ENCODE assay signal across 9 cellular contexts in the genomic region with DNA sequence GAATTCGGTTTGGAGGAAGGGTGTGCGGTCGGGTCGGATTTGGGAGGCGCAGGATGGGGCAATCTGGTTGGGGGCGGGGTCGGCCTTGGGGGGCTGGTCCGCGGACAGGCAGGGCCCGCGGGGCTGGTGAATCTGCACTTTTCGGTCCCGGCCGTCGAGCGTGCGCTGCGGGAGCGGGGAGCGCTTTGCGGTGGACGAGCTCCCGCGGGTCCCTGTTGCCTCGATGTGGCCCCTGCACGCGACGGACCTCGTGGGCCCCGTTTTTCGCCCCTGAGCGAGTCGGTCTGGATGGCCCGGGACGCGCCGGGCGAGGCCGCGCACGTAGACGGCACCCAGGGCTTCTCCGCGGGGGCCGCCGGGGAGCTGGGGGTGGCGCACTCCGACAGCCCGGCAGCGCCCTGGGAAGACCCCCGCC. TPM values are rescaled to one million over a fixed set of nuclear protein-coding genes. Genes with fewer than 3 reads are reported as not detected.
A peak's percentile ranks its signal among the peaks of the same experiment; 100 is the strongest.
DNase-seq lines count a peak whose midpoint lies in the region; ATAC-seq, FAIRE-seq and TF ChIP-seq lines count a peak whose summit lies in the region.
"Had no signal": no experiment of that assay in that cellular context is flagged by ENCODE, and none has a peak within 500 bp of the region (broad histone marks: within the 10 kb centered on the region; RNA-seq: fewer than 3 reads in every experiment).

No MANE protein-coding gene starts in this region.

- H3K4me3 ChIP-seq in AG04449 (ENCODE audit: low read depth, low read length) = peak overlapping the region; percentile 100
- peak overlapping the region; percentile 77 for H3K4me3 ChIP-seq in MG63
- H3K4me3 ChIP-seq in GM12878 = peak overlapping the region; percentile 95

- peak; percentile 17; the same call in 1 of the 2 replicates for TF ChIP-seq POLR2A in GM12878 (IDR thresholded peaks at IDR 0.05; ENCODE audit: low read depth, low read length)

- H3K4me1 Mint-ChIP-seq in immature natural killer cell = peaks cover 32 to 34% of the 10 kb centered on the region in 2 donors

- TF ChIP-seq RAD21 in GM12878 (IDR thresholded peaks at IDR 0.05; ENCODE audit: insufficient read depth, low read depth, low read length) = no peak

- in situ Hi-C loops in GM12878 (cut with MboI) = loop anchor here (5.0 to 10.0 kb wide), 3 partner anchors 33 to 345 kb away; partner anchors contain the start of genes PLEKHJ1 and SF3A2

- H3K4me3 Mint-ChIP-seq in immature natural killer cell = peak overlapping the region; percentile 86 to 92 (median 90)

- no TSS peak for BruUV-seq in GM12878 (replicated peaks; lab: Mats Ljungman, UMichigan)

- H3K36me3 ChIP-seq in MG63 = peaks cover 36% of the 10 kb centered on the region
- H3K36me3 ChIP-seq in GM12878 (ENCODE audit: control insufficient read depth in 2 of 2, insufficient read depth in 2 of 2, low read length in 1 of 2) = peaks cover 4 to 14% of the 10 kb centered on the region in 2 experiments

- FAIRE-seq in GM12878 (lab: Jason Lieb, UNC) = no peak

- H3K27ac ChIP-seq in GM12878 (ENCODE audit: control insufficient read depth, insufficient read depth) = peak overlapping the region; percentile 89

- peaks cover 58% of the 10 kb centered on the region for H3K79me2 ChIP-seq in GM12878 (ENCODE audit: control insufficient read depth, insufficient read depth, low read length)

- TF ChIP-seq EP300 in GM12878 (IDR thresholded peaks at IDR 0.05; ENCODE audit: borderline replicate concordance in 1 of 2, control insufficient read depth in 1 of 2, low read depth in 2 of 2, low read length in 2 of 2) = no peak

- H3K9me3 ChIP-seq in MG63 (no peaks in the 10 kb centered on the region), GM12878 (replicated peaks; ENCODE audit: control insufficient read depth, insufficient read depth, low read length) (no peaks in the 10 kb centered on the region)

- no peak overlapping the region for H2AFZ ChIP-seq in GM12878 (ENCODE audit: control insufficient read depth, low read depth, low read length)

- ATAC-seq in GM12878 (no peak), HG02981 (IDR thresholded peaks at IDR 0.05; ENCODE audit: unreplicated experiment) (no peak)

- peaks cover 0 to 12% (median 8%) of the 10 kb centered on the region in 3 donors for H3K36me3 Mint-ChIP-seq in immature natural killer cell

- H3K27ac Mint-ChIP-seq in immature natural killer cell = peak overlapping the region; percentile 82 to 95 (median 84)

- WGBS in GM12878 (ENCODE audit: insufficient coverage, insufficient replicate concordance, low lambda C conversion rate, missing lambda C conversion rate) = 0% methylated on average over 47 of the region's 51 CpGs

- no peaks in the 10 kb centered on the region for H3K9me3 Mint-ChIP-seq in immature natural killer cell

- H3K9ac ChIP-seq in GM12878 (ENCODE audit: control insufficient read depth, insufficient read depth, low read length) = peak overlapping the region; percentile 97

- CTCF ChIA-PET in AG04449 (lab: Yijun Ruan, JAX) (interaction anchor here (0.9 to 1.5 kb wide), 3 partner anchors 10 to 112 kb away, joined by 3 to 4 read pairs (median 3); no protein-coding TSS in a partner anchor), GM12878 (lab: Yijun Ruan, JAX) (interaction anchor here (0.6 to 1.0 kb wide), 3 partner anchors 8 to 120 kb away, joined by 3 to 5 read pairs (median 4); no protein-coding TSS in a partner anchor)

- H4K20me1 ChIP-seq in GM12878 (ENCODE audit: control insufficient read depth, insufficient read depth) = peaks cover 13% of the 10 kb centered on the region

- peak overlapping the region; percentile 57; the same call in 1 of the 2 replicates for H3K4me2 ChIP-seq in GM12878 (ENCODE audit: control insufficient read depth, insufficient read depth)

- H3K4me1 ChIP-seq in GM12878 (ENCODE audit: control insufficient read depth, insufficient read depth, low read length) = peaks cover 21% of the 10 kb centered on the region

- DNase-seq in AG04449 (ENCODE audit: low read depth, low spot score) = no peak
- no peak for DNase-seq in MG63
- no peak for DNase-seq in GM12878 (ENCODE audit: low read depth, low spot score)
- DNase-seq in immature natural killer cell = peak in 1 of 3 donors; percentile 28
- peak in 5 of 6 experiments; percentile 25 to 62 (median 50) for DNase-seq in stimulated activated naive CD4-positive, alpha-beta T cell (lab: John Stamatoyannopoulos, UW)
- DNase-seq in foreskin melanocyte = no peak
- DNase-seq in AG20443 (ENCODE audit: low spot score) = no peak

- SMC1A ChIA-PET in GM12878 (lab: Charles Lee; ENCODE audit: uncharacterized antibody, unreplicated experiment) = interaction anchor here (1.0 kb wide), 1 partner anchor 11 kb away, joined by 3 read pairs; no protein-coding TSS in a partner anchor

- RAD21 ChIA-PET in GM12878 (lab: Charles Lee; ENCODE audit: unreplicated experiment) = interaction anchor here (0.9 to 1.7 kb wide), 3 partner anchors 31 to 99 kb away, joined by 3 to 5 read pairs (median 4); no protein-coding TSS in a partner anchor

- peaks cover 30 to 42% (median 40%) of the 10 kb centered on the region in 3 donors for H3K27me3 Mint-ChIP-seq in immature natural killer cell (ENCODE audit: low read depth in 3 of 3)

- TF ChIP-seq CTCF in AG04449 (IDR thresholded peaks at IDR 0.05; ENCODE audit: insufficient read depth, low read length, missing control alignments) (no peak), GM12878 (IDR thresholded peaks at IDR 0.05 in 2 of 3, conservative IDR thresholded peaks at IDR 0.05 in 1 of 3; ENCODE audit: control insufficient read depth in 2 of 3, extremely low read depth in 1 of 3, insufficient read depth in 1 of 3, low read depth in 3 of 3, low read length in 3 of 3) (no peak)

- H3K27me3 ChIP-seq in MG63 (no peaks in the 10 kb centered on the region), GM12878 (replicated peaks in 1 of 2; ENCODE audit: control insufficient read depth in 2 of 2, insufficient read depth in 2 of 2, low read length in 1 of 2) (no peaks in the 10 kb centered on the region)

- intact Hi-C loops in GM12878 (cut with micrococcal nuclease; ENCODE audit: unreplicated experiment) = loop anchor here (5.0 to 10.0 kb wide), 2 partner anchors 352 to 515 kb away; partner anchors contain the start of genes SGTA and THOP1

- POLR2A ChIA-PET in AG04449 (lab: Yijun Ruan, JAX) = interaction anchor here (0.7 to 1.3 kb wide), 5 partner anchors 15 to 114 kb away, joined by 3 to 6 read pairs (median 3); no protein-coding TSS in a partner anchor
- POLR2A ChIA-PET in GM12878 (lab: Charles Lee) = interaction anchor here (0.5 to 3.5 kb wide), 5 partner anchors 8 to 406 kb away, joined by 3 to 36 read pairs (median 7); no protein-coding TSS in a partner anchor

RNA-seq across cellular contexts. Expression of gene PEAK3, which starts 11.8 kb away (rescaled TPM):
- not detected in 2 replicates for total RNA-seq in MG63 (2014; rRNA removed; shearing (Covaris generic); ENCODE audit: low replicate concordance)
- not detected in 2 replicates for total RNA-seq in GM12878 (2013; cell fraction: nucleolus; rRNA removed)
- total RNA-seq in GM12878 (2014; rRNA removed) (not detected in 2 replicates), GM12878 (2014; rRNA removed; fragmentation: Illumina TruSeq; extraction: Trizol) (not detected in 2 replicates), GM12878 (2021) (0.10 and 0.13 TPM in 2 replicates)
- 0.09 TPM for polyA plus RNA-seq in GM12878 (2011; ENCODE audit: low read depth)
- polyA plus RNA-seq in GM12878 (2011; rRNA removed) (0.03 TPM in 1 of 2 replicates, not detected in the other), GM12878 (2014; fragmentation: Illumina TruSeq; extraction: Trizol) (not detected in 2 replicates), GM12878 (2014; fragmentation: Nextera tagmentation; extraction: Ambion mirVana) (not detected), GM12878 (2014; rRNA removed) (not detected in 2 replicates), GM12878 (2016; fragmentation: Nextera tagmentation; extraction: Ambion mirVana) (under 1 TPM in 1 of 2 experiments, not detected in 1; 0.05 TPM), immature natural killer cell (10 to 100 TPM in 1 of 3 donors, 1 to 10 TPM in 1, under 1 TPM in 1; 0.96 to 10.8 (median 2.5) TPM)
- not detected in 2 replicates for polyA plus RNA-seq in GM12878 (2011; cell fraction: cytosol; rRNA removed)
- polyA plus RNA-seq in GM12878 (2011; cell fraction: nucleus; rRNA removed) = 0.06 and 0.19 TPM in 2 replicates
- polyA plus RNA-seq in GM12878 (2012) = 0.25 and 1.1 TPM in 2 replicates
- 0.05 TPM in 1 of 2 replicates, not detected in the other for polyA minus RNA-seq in GM12878 (2011; rRNA and poly(A)+ RNA removed)
- polyA minus RNA-seq in GM12878 (2011; cell fraction: cytosol; rRNA and poly(A)+ RNA removed) = 0.52 TPM in 1 of 2 replicates, not detected in the other
- 0.12 and 0.19 TPM in 2 replicates for polyA minus RNA-seq in GM12878 (2011; cell fraction: nucleus; rRNA and poly(A)+ RNA removed)
- total RNA-seq: glomerular endothelial cell had no signal

RNA-seq across cellular contexts. Expression of gene JSRP1, which starts 13.9 kb away (rescaled TPM):
- total RNA-seq in MG63 (2014; rRNA removed; shearing (Covaris generic); ENCODE audit: low replicate concordance) = not detected in 2 replicates
- not detected in 2 replicates for total RNA-seq in GM12878 (2013; cell fraction: nucleolus; rRNA removed)
- total RNA-seq in GM12878 (2014; rRNA removed) (not detected in 2 replicates), GM12878 (2014; rRNA removed; fragmentation: Illumina TruSeq; extraction: Trizol) (not detected in 2 replicates), GM12878 (2021) (0.41 and 0.43 TPM in 2 replicates)
- not detected for polyA plus RNA-seq in GM12878 (2011; ENCODE audit: low read depth)
- polyA plus RNA-seq in GM12878 (2011; rRNA removed) (not detected in 2 replicates), GM12878 (2014; fragmentation: Illumina TruSeq; extraction: Trizol) (not detected in 2 replicates), GM12878 (2014; fragmentation: Nextera tagmentation; extraction: Ambion mirVana) (not detected), GM12878 (2014; rRNA removed) (0.14 TPM in 1 of 2 replicates, not detected in the other), GM12878 (2016; fragmentation: Nextera tagmentation; extraction: Ambion mirVana) (under 1 TPM; 0.49 to 0.91 TPM), immature natural killer cell (under 1 TPM in 1 of 3 donors, not detected in 2; 0.94 TPM)
- polyA plus RNA-seq in GM12878 (2011; cell fraction: cytosol; rRNA removed) = 0.10 TPM in 1 of 2 replicates, not detected in the other
- 0.13 TPM in 1 of 2 replicates, not detected in the other for polyA plus RNA-seq in GM12878 (2011; cell fraction: nucleus; rRNA removed)
- polyA plus RNA-seq in GM12878 (2012) = 0.90 and 2.8 TPM in 2 replicates
- 0.72 TPM in 1 of 2 replicates, not detected in the other for polyA minus RNA-seq in GM12878 (2011; rRNA and poly(A)+ RNA removed)
- not detected in 2 replicates for polyA minus RNA-seq in GM12878 (2011; cell fraction: cytosol; rRNA and poly(A)+ RNA removed)
- polyA minus RNA-seq in GM12878 (2011; cell fraction: nucleus; rRNA and poly(A)+ RNA removed) = not detected in 2 replicates

RNA-seq across cellular contexts. Expression of gene AMH, which starts 21.0 kb away (rescaled TPM):
- 0.49 and 4.1 TPM in 2 replicates for total RNA-seq in MG63 (2014; rRNA removed; shearing (Covaris generic); ENCODE audit: low replicate concordance)
- total RNA-seq in GM12878 (2013; cell fraction: nucleolus; rRNA removed) = 3.2 and 4.9 TPM in 2 replicates
- total RNA-seq in GM12878 (2014; rRNA removed) (1.4 and 1.7 TPM in 2 replicates), GM12878 (2014; rRNA removed; fragmentation: Illumina TruSeq; extraction: Trizol) (0.18 TPM in 1 of 2 replicates, not detected in the other), GM12878 (2021) (2.1 and 3.5 TPM in 2 replicates)
- not detected for polyA plus RNA-seq in GM12878 (2011; ENCODE audit: low read depth)
- polyA plus RNA-seq in GM12878 (2011; rRNA removed) (0.20 and 0.22 TPM in 2 replicates), GM12878 (2014; fragmentation: Illumina TruSeq; extraction: Trizol) (not detected in 2 replicates), GM12878 (2014; fragmentation: Nextera tagmentation; extraction: Ambion mirVana) (not detected), GM12878 (2014; rRNA removed) (2.6 TPM in 2 replicates), GM12878 (2016; fragmentation: Nextera tagmentation; extraction: Ambion mirVana) (under 1 TPM in 1 of 2 experiments, not detected in 1; 0.17 TPM), immature natural killer cell (not detected)
- 0.30 and 0.89 TPM in 2 replicates for polyA plus RNA-seq in GM12878 (2011; cell fraction: cytosol; rRNA removed)
- polyA plus RNA-seq in GM12878 (2011; cell fraction: nucleus; rRNA removed) = 15.5 and 28.6 TPM in 2 replicates
- 0.27 and 0.92 TPM in 2 replicates for polyA plus RNA-seq in GM12878 (2012)
- 0.31 TPM in 1 of 2 replicates, not detected in the other for polyA minus RNA-seq in GM12878 (2011; rRNA and poly(A)+ RNA removed)
- 1.2 TPM in 1 of 2 replicates, not detected in the other for polyA minus RNA-seq in GM12878 (2011; cell fraction: cytosol; rRNA and poly(A)+ RNA removed)
- 1.6 and 5.0 TPM in 2 replicates for polyA minus RNA-seq in GM12878 (2011; cell fraction: nucleus; rRNA and poly(A)+ RNA removed)

RNA-seq across cellular contexts. Expression of gene SF3A2, which starts 33.5 kb away (rescaled TPM):
- total RNA-seq in MG63 (2014; rRNA removed; shearing (Covaris generic); ENCODE audit: low replicate concordance) = 5.5 and 23.7 TPM in 2 replicates
- total RNA-seq in GM12878 (2013; cell fraction: nucleolus; rRNA removed) = 88.3 and 88.5 TPM in 2 replicates
- total RNA-seq in GM12878 (2014; rRNA removed) = 41.5 and 49.3 TPM in 2 replicates
- 12.3 and 15.6 TPM in 2 replicates for total RNA-seq in GM12878 (2014; rRNA removed; fragmentation: Illumina TruSeq; extraction: Trizol)
- total RNA-seq in GM12878 (2021) = 132 and 143 TPM in 2 replicates
- polyA plus RNA-seq in GM12878 (2011; ENCODE audit: low read depth) = 49.8 TPM
- 3.3 and 5.4 TPM in 2 replicates for polyA plus RNA-seq in GM12878 (2011; rRNA removed)
- polyA plus RNA-seq in GM12878 (2011; cell fraction: cytosol; rRNA removed) = 11.1 and 14.5 TPM in 2 replicates
- 89.6 and 126 TPM in 2 replicates for polyA plus RNA-seq in GM12878 (2011; cell fraction: nucleus; rRNA removed)
- 86.1 and 131 TPM in 2 replicates for polyA plus RNA-seq in GM12878 (2012)
- 2.4 and 26.9 TPM in 2 replicates for polyA plus RNA-seq in GM12878 (2014; fragmentation: Illumina TruSeq; extraction: Trizol)
- under 1 TPM; 0.33 to 0.55 TPM for polyA plus RNA-seq in GM12878 (2014; fragmentation: Nextera tagmentation; extraction: Ambion mirVana)
- 36.2 and 61.3 TPM in 2 replicates for polyA plus RNA-seq in GM12878 (2014; rRNA removed)
- 10 to 100 TPM; 34.4 to 39.7 TPM for polyA plus RNA-seq in GM12878 (2016; fragmentation: Nextera tagmentation; extraction: Ambion mirVana)
- 10.2 and 25.5 TPM in 2 replicates for polyA minus RNA-seq in GM12878 (2011; rRNA and poly(A)+ RNA removed)
- 30.7 and 38.0 TPM in 2 replicates for polyA minus RNA-seq in GM12878 (2011; cell fraction: cytosol; rRNA and poly(A)+ RNA removed)
- polyA minus RNA-seq in GM12878 (2011; cell fraction: nucleus; rRNA and poly(A)+ RNA removed) = 69.4 and 102 TPM in 2 replicates
- polyA plus RNA-seq in immature natural killer cell = 10 to 100 TPM in 2 of 3 donors, 1 to 10 TPM in 1; 6.2 to 40.9 (median 11.1) TPM

RNA-seq across cellular contexts. Expression of gene PLEKHJ1, which starts 34.0 kb away (rescaled TPM):
- total RNA-seq in MG63 (2014; rRNA removed; shearing (Covaris generic); ENCODE audit: low replicate concordance) = 23.1 and 25.6 TPM in 2 replicates
- total RNA-seq in GM12878 (2013; cell fraction: nucleolus; rRNA removed) = 30.4 and 31.3 TPM in 2 replicates
- total RNA-seq in GM12878 (2014; rRNA removed) (131 and 133 TPM in 2 replicates), GM12878 (2014; rRNA removed; fragmentation: Illumina TruSeq; extraction: Trizol) (42.8 and 49.7 TPM in 2 replicates), GM12878 (2021) (92.9 and 98.0 TPM in 2 replicates)
- polyA plus RNA-seq in GM12878 (2011; ENCODE audit: low read depth) = 24.5 TPM
- polyA plus RNA-seq in GM12878 (2011; rRNA removed) (27.7 and 52.0 TPM in 2 replicates), GM12878 (2014; fragmentation: Illumina TruSeq; extraction: Trizol) (13.8 and 32.4 TPM in 2 replicates), GM12878 (2014; fragmentation: Nextera tagmentation; extraction: Ambion mirVana) (1 to 10 TPM; 1.3 to 6.9 TPM), GM12878 (2014; rRNA removed) (133 and 158 TPM in 2 replicates), GM12878 (2016; fragmentation: Nextera tagmentation; extraction: Ambion mirVana) (100 to 1,000 TPM; 119 to 125 TPM), immature natural killer cell (100 to 1,000 TPM; 115 to 148 (median 117) TPM)
- 90.9 and 142 TPM in 2 replicates for polyA plus RNA-seq in GM12878 (2011; cell fraction: cytosol; rRNA removed)
- 85.3 and 98.1 TPM in 2 replicates for polyA plus RNA-seq in GM12878 (2011; cell fraction: nucleus; rRNA removed)
- polyA plus RNA-seq in GM12878 (2012) = 53.2 and 83.0 TPM in 2 replicates
- polyA minus RNA-seq in GM12878 (2011; rRNA and poly(A)+ RNA removed) = 9.7 and 26.1 TPM in 2 replicates
- 12.0 and 16.9 TPM in 2 replicates for polyA minus RNA-seq in GM12878 (2011; cell fraction: cytosol; rRNA and poly(A)+ RNA removed)
- polyA minus RNA-seq in GM12878 (2011; cell fraction: nucleus; rRNA and poly(A)+ RNA removed) = 14.1 and 27.3 TPM in 2 replicates

Comparison
In these comparisons a context has a peak if more than half of its experiments do, and no peak if none do; other contexts are left out.
1. DNase-seq: peak in stimulated activated naive CD4-positive, alpha-beta T cell (5 of 6); none in AG04449 (single experiment), MG63 (single experiment), GM12878 (single experiment), foreskin melanocyte (single experiment) and AG20443 (single experiment).
2. Peak in every context shown above with its lines, with median percentiles within 50 percentile points of each other: H3K4me3 ChIP-seq.